Comparison of ENCODE assay signal across 1 cellular context in genomic region chr7:26944959-26945358, GRCh38.
TF ChIP-seq lines count a peak whose summit lies in the region.

No MANE protein-coding gene starts in this region.

TF ChIP-seq in HEK293, 187 proteins besides CTCF, POLR2A, EP300 and RAD21 (continued from another document and continues in another):
- TF ChIP-seq ZNF518A (tag by site-specific recombination; conservative IDR thresholded peaks at IDR 0.05; ENCODE audit: low read depth) (peak; percentile 90), MZF1 (tag by site-specific recombination; IDR thresholded peaks at IDR 0.05; ENCODE audit: borderline replicate concordance) (no peak), KLF10 (tag by site-specific recombination; IDR thresholded peaks at IDR 0.05) (no peak), ZNF362 (tag by site-specific recombination; IDR thresholded peaks at IDR 0.05) (no peak), ZNF544 (tag by site-specific recombination; IDR thresholded peaks at IDR 0.05) (no peak), ZNF391 (tag by site-specific recombination; IDR thresholded peaks at IDR 0.05; ENCODE audit: borderline replicate concordance, low read depth) (no peak), ZNF2 (tag by site-specific recombination; IDR thresholded peaks at IDR 0.05) (no peak), HOXD13 (CRISPR knock-in tag; IDR thresholded peaks at IDR 0.05; ENCODE audit: borderline replicate concordance) (no peak), SP7 (tag by site-specific recombination; IDR thresholded peaks at IDR 0.05) (no peak), ZNF658 (tag by site-specific recombination; IDR thresholded peaks at IDR 0.05) (no peak), ZNF16 (tag by site-specific recombination; IDR thresholded peaks at IDR 0.05; ENCODE audit: low read depth) (no peak), ZNF48 (tag by site-specific recombination; IDR thresholded peaks at IDR 0.05) (no peak), ZNF670 (tag by site-specific recombination; IDR thresholded peaks at IDR 0.05; ENCODE audit: low read depth) (no peak), ZNF426 (tag by site-specific recombination; IDR thresholded peaks at IDR 0.05) (peak; percentile 88), HOXA7 (CRISPR knock-in tag; IDR thresholded peaks at IDR 0.05; ENCODE audit: borderline replicate concordance) (no peak), ZNF10 (tag by site-specific recombination; IDR thresholded peaks at IDR 0.05) (no peak), ZIC2 (tag by site-specific recombination; IDR thresholded peaks at IDR 0.05) (no peak), ZBTB44 (tag by site-specific recombination; IDR thresholded peaks at IDR 0.05) (no peak), ZNF350 (tag by site-specific recombination; IDR thresholded peaks at IDR 0.05) (no peak), TCF7L2 (IDR thresholded peaks at IDR 0.05; ENCODE audit: borderline replicate concordance, low read depth, low read length) (no peak), ZNF768 (tag by site-specific recombination; IDR thresholded peaks at IDR 0.05) (no peak), SCRT2 (tag by site-specific recombination; IDR thresholded peaks at IDR 0.05) (no peak), SCRT1 (tag by site-specific recombination; IDR thresholded peaks at IDR 0.05; ENCODE audit: borderline replicate concordance) (no peak), ZNF394 (tag by site-specific recombination; IDR thresholded peaks at IDR 0.05; ENCODE audit: borderline replicate concordance) (peak; percentile 93), KLF17 (tag by site-specific recombination; IDR thresholded peaks at IDR 0.05) (no peak), ZNF639 (tag by site-specific recombination; IDR thresholded peaks at IDR 0.05) (no peak), ZNF341 (tag by site-specific recombination; IDR thresholded peaks at IDR 0.05; ENCODE audit: low read depth) (0 out of 2 replicates have a peak, but pooled peaks have one; percentile 10), ZBTB11 (tag by site-specific recombination; conservative IDR thresholded peaks at IDR 0.05; ENCODE audit: low read depth) (peak; percentile 77), ZNF707 (tag by site-specific recombination; IDR thresholded peaks at IDR 0.05) (no peak), KLF1 (tag by site-specific recombination; IDR thresholded peaks at IDR 0.05) (no peak), EGR2 (tag by site-specific recombination; IDR thresholded peaks at IDR 0.05; ENCODE audit: low read depth) (no peak), ZNF558 (tag by site-specific recombination; IDR thresholded peaks at IDR 0.05) (peak; percentile 48; the same call in 1 of the 2 replicates), ZNF76 (tag by site-specific recombination; IDR thresholded peaks at IDR 0.05; ENCODE audit: borderline replicate concordance, low read depth) (no peak), ZNF561 (tag by site-specific recombination; IDR thresholded peaks at IDR 0.05; ENCODE audit: borderline replicate concordance) (no peak), ZNF626 (tag by site-specific recombination; IDR thresholded peaks at IDR 0.05) (no peak), ZNF513 (tag by site-specific recombination; IDR thresholded peaks at IDR 0.05) (no peak), ZNF132 (tag by site-specific recombination; IDR thresholded peaks at IDR 0.05; ENCODE audit: borderline replicate concordance) (no peak), GFI1B (tag by site-specific recombination; IDR thresholded peaks at IDR 0.05) (no peak), ZNF311 (tag by site-specific recombination; IDR thresholded peaks at IDR 0.05; ENCODE audit: borderline replicate concordance) (no peak), ZNF449 (tag by site-specific recombination; IDR thresholded peaks at IDR 0.05) (no peak), ZNF19 (tag by site-specific recombination; IDR thresholded peaks at IDR 0.05; ENCODE audit: low read depth) (no peak), ZBTB1 (tag by site-specific recombination; IDR thresholded peaks at IDR 0.05) (0 out of 2 replicates have a peak, but pooled peaks have one; percentile 27), ZNF280D (tag by site-specific recombination; IDR thresholded peaks at IDR 0.05) (no peak)
